Comparison of ENCODE assay signal across 8 cellular contexts in genomic region chr1:38559180-38559874, GRCh38.
DNase-seq lines count a peak whose midpoint lies in the region; ATAC-seq and TF ChIP-seq lines count a peak whose summit lies in the region.

No MANE protein-coding gene starts in this region.

- H3K9me3 ChIP-seq in thoracic aorta, result no peaks in the 10 kb centered on the region
- no peaks in the 10 kb centered on the region for H3K9me3 ChIP-seq in PC-3 (ENCODE audit: low read length)
- H3K9me3 ChIP-seq in uterus, result no peaks in the 10 kb centered on the region

- ATAC-seq in GM21737 (IDR thresholded peaks at IDR 0.05; ENCODE audit: unreplicated experiment) (peak; percentile 71), natural killer cell (peak; percentile 83 to 92 (median 84)), thoracic aorta (ENCODE audit: insufficient number of reproducible peaks, low FRiP score, low read depth) (no peak), PC-3 (no peak)

- no peak overlapping the region for H3K9ac ChIP-seq in PC-3 (ENCODE audit: low read length)

- no TSS peak for BruUV-seq in PC-3 (replicated peaks; lab: Mats Ljungman, UMichigan)

- H3K27ac ChIP-seq in RWPE1 (peak overlapping the region; percentile 67), thoracic aorta (no peak overlapping the region), PC-3 (ENCODE audit: low read length) (no peak overlapping the region), uterus (no peak overlapping the region)

- no peaks in the 10 kb centered on the region for H3F3A ChIP-seq in PC-3 (ENCODE audit: low read length, unreplicated experiment)

- H3K4me1 Mint-ChIP-seq in activated naive CD4-positive, alpha-beta T cell treated with anti-CD3 and anti-CD28 coated beads, Interleukin-2, amount 50 U/mL, for 24 hours, result peaks cover 77% of the 10 kb centered on the region
- H3K4me1 Mint-ChIP-seq in natural killer cell, result peaks cover 65 to 69% of the 10 kb centered on the region in 2 donors

- H3K4me3 Mint-ChIP-seq in activated naive CD4-positive, alpha-beta T cell treated with anti-CD3 and anti-CD28 coated beads, Interleukin-2, amount 50 U/mL, for 24 hours, result peak overlapping the region; percentile 79
- H3K4me3 Mint-ChIP-seq in natural killer cell, result peak overlapping the region; percentile 81

- POLR2A ChIA-PET in RWPE1 (lab: Yijun Ruan, JAX; ENCODE audit: low non-redundant PET) (no interaction called here), PC-3 (lab: Charles Lee; ENCODE audit: unreplicated experiment) (no interaction called here)

- H3K27me3 Mint-ChIP-seq in activated naive CD4-positive, alpha-beta T cell treated with anti-CD3 and anti-CD28 coated beads, Interleukin-2, amount 50 U/mL, for 24 hours, result peaks cover 17% of the 10 kb centered on the region
- H3K27me3 Mint-ChIP-seq in natural killer cell (ENCODE audit: low read depth in 2 of 2), result peaks cover 7 to 18% of the 10 kb centered on the region in 2 donors

- H3K4me3 ChIP-seq in thoracic aorta (peak overlapping the region; percentile 67), PC-3 (ENCODE audit: low read length) (no peak overlapping the region), uterus (no peak overlapping the region)

- no peaks in the 10 kb centered on the region for H3K9me2 ChIP-seq in PC-3 (replicated peaks; ENCODE audit: low read length)

- TF ChIP-seq POLR2A in uterus (IDR thresholded peaks at IDR 0.05), result no peak

- DNase-seq in CD1c-positive myeloid dendritic cell (ENCODE audit: extremely low spot score), result peak; percentile 58
- no peak for DNase-seq in RWPE1 (ENCODE audit: low spot score)
- DNase-seq in natural killer cell, result peak; percentile 66
- DNase-seq in thoracic aorta (ENCODE audit: low spot score), result no peak
- no peak for DNase-seq in PC-3
- no peak for DNase-seq in uterus

- H3K36me3 ChIP-seq in thoracic aorta, result no peaks in the 10 kb centered on the region
- H3K36me3 ChIP-seq in PC-3 (ENCODE audit: low read depth, low read length), result no peaks in the 10 kb centered on the region
- H3K36me3 ChIP-seq in uterus, result no peaks in the 10 kb centered on the region

- no peaks in the 10 kb centered on the region for H3K79me2 ChIP-seq in PC-3 (ENCODE audit: low read length)

- H2AFZ ChIP-seq in PC-3 (ENCODE audit: low read length), result no peak overlapping the region

- intact Hi-C loops in natural killer cell (cut with micrococcal nuclease), result no loop called here
- intact Hi-C loops in PC-3 (cut with micrococcal nuclease), result no loop called here
- intact Hi-C loops in uterus (cut with DNase I; ENCODE audit: low total_unique reads), result no loop called here

- peak overlapping the region; percentile 63 for H3K27ac Mint-ChIP-seq in activated naive CD4-positive, alpha-beta T cell treated with anti-CD3 and anti-CD28 coated beads, Interleukin-2, amount 50 U/mL, for 24 hours
- peak overlapping the region; percentile 72 to 80 for H3K27ac Mint-ChIP-seq in natural killer cell

- H3K27me3 ChIP-seq in thoracic aorta (replicated peaks; ENCODE audit: insufficient read depth), result no peaks in the 10 kb centered on the region
- H3K27me3 ChIP-seq in PC-3 (ENCODE audit: low read length), result peaks cover 85% of the 10 kb centered on the region
- H3K27me3 ChIP-seq in uterus, result no peaks in the 10 kb centered on the region

- TF ChIP-seq CTCF in RWPE1 (conservative IDR thresholded peaks at IDR 0.05; ENCODE audit: low read depth) (no peak), natural killer cell (IDR thresholded peaks at IDR 0.05) (no peak), thoracic aorta (IDR thresholded peaks at IDR 0.05) (no peak), PC-3 (conservative IDR thresholded peaks at IDR 0.05; ENCODE audit: low read depth, low read length) (no peak), uterus (IDR thresholded peaks at IDR 0.05) (no peak)

- peaks cover 6 to 10% of the 10 kb centered on the region in 2 donors for H3K4me1 ChIP-seq in thoracic aorta (ENCODE audit: control insufficient read depth in 1 of 2, low read depth in 2 of 2)
- H3K4me1 ChIP-seq in PC-3 (ENCODE audit: insufficient read depth, low read length), result no peaks in the 10 kb centered on the region
- H3K4me1 ChIP-seq in uterus, result no peaks in the 10 kb centered on the region

- CTCF ChIA-PET in RWPE1 (lab: Yijun Ruan, JAX) (interaction anchor here (1.0 kb wide), 1 partner anchor 13 kb away, joined by 3 read pairs; no protein-coding TSS in a partner anchor), PC-3 (lab: Charles Lee) (no interaction called here)

- no peaks in the 10 kb centered on the region for H3K9me3 Mint-ChIP-seq in activated naive CD4-positive, alpha-beta T cell treated with anti-CD3 and anti-CD28 coated beads, Interleukin-2, amount 50 U/mL, for 24 hours
- H3K9me3 Mint-ChIP-seq in natural killer cell, result no peaks in the 10 kb centered on the region

- no peaks in the 10 kb centered on the region for H3K36me3 Mint-ChIP-seq in activated naive CD4-positive, alpha-beta T cell treated with anti-CD3 and anti-CD28 coated beads, Interleukin-2, amount 50 U/mL, for 24 hours
- H3K36me3 Mint-ChIP-seq in natural killer cell, result no peaks in the 10 kb centered on the region

- H4K20me1 ChIP-seq in PC-3 (ENCODE audit: low read length), result no peaks in the 10 kb centered on the region

- H3K4me2 ChIP-seq in PC-3 (ENCODE audit: low read length), result no peak overlapping the region

Comparison
In these comparisons a context has a peak if more than half of its experiments do, and no peak if none do; other contexts are left out.
1. DNase-seq: peak in CD1c-positive myeloid dendritic cell (single experiment) and natural killer cell (single experiment); none in RWPE1 (single experiment), thoracic aorta (single experiment), PC-3 (single experiment) and uterus (0 of 2).
2. ATAC-seq: peak in GM21737 (single experiment) and natural killer cell (3 of 3); none in thoracic aorta (single experiment) and PC-3 (single experiment).